ENCODE assay signal across 10 cellular contexts in the genomic region with DNA sequence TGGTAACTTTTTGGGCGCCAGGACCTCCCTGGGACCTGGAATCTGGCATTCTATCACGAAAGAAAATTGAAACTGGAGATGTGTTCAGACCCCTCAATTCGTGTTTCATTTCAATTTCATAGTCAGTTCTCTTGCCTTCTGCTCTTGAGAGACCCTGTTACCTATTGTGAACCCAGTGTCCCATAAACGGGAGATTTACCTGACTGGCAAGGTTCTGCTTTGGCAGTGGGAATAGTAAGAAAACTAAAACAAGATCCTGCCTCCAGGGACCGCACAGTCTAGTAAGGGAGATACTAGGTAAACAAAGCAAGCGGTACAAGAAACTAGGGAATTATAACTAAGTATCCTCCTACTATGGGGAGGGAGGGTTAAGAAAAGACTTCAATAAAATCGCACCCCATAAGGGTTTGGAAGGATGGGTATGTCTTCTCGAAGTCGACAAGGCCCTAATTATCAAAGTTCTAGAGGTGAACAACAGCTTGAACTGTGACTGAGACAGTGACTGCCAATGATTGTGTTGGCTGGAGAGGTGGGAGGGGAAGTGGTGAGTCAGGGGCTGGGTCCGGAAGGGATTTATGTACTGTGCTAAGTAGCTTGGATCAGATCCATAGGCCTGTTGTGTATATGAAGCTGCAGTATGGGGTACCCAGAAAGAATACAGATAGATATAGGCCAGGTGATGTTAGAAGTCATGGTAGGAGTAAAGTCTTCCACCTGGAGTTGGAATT. TPM values are rescaled to one million over a fixed set of nuclear protein-coding genes. Genes with fewer than 3 reads are reported as not detected.
DNase-seq lines count a peak whose midpoint lies in the region; ATAC-seq and TF ChIP-seq lines count a peak whose summit lies in the region.
"Had no signal": no experiment of that assay in that cellular context is flagged by ENCODE, and none has a peak within 500 bp of the region (broad histone marks: within the 10 kb centered on the region; RNA-seq: fewer than 3 reads in every experiment).

No MANE protein-coding gene starts in this region.

- WGBS in stomach, 5 donors = 27 to 44% (median 39%) methylated on average over 10 of the region's 10 CpGs

- H3K27ac ChIP-seq in colonic mucosa (peak overlapping the region; percentile 37), stomach (peak overlapping the region in 4 of 5 donors; percentile 61 to 82 (median 80))

- no peaks in the 10 kb centered on the region for H3K9me3 ChIP-seq in colonic mucosa
- no peaks in the 10 kb centered on the region for H3K9me3 ChIP-seq in stomach

- H3K9ac ChIP-seq in colonic mucosa (ENCODE audit: low read depth in 2 of 2, low read length in 2 of 2) = peak overlapping the region in 1 of 2 donors; percentile 16

- CTCF ChIA-PET in activated CD4-positive, alpha-beta memory T cell treated with anti-CD3 and anti-CD28 coated beads for 36 hours (lab: Charles Lee) = no interaction called here

- H3K36me3 Mint-ChIP-seq in activated CD4-positive, alpha-beta memory T cell treated with anti-CD3 and anti-CD28 coated beads for 36 hours = no peaks in the 10 kb centered on the region

- H3K4me3 ChIP-seq in colonic mucosa (peak overlapping the region; percentile 24), stomach (peak overlapping the region; percentile 50 to 61 (median 52))

- no peak for TF ChIP-seq EP300 in stomach (IDR thresholded peaks at IDR 0.05)

- H3K36me3 ChIP-seq in colonic mucosa (no peaks in the 10 kb centered on the region), stomach (no peaks in the 10 kb centered on the region)

- H3K4me3 Mint-ChIP-seq in activated CD4-positive, alpha-beta memory T cell treated with anti-CD3 and anti-CD28 coated beads for 36 hours = no peak overlapping the region

- peaks cover 17% of the 10 kb centered on the region for H3K27me3 Mint-ChIP-seq in activated CD4-positive, alpha-beta memory T cell treated with anti-CD3 and anti-CD28 coated beads for 36 hours

- H3K4me1 ChIP-seq in colonic mucosa = no peaks in the 10 kb centered on the region
- H3K4me1 ChIP-seq in stomach = peaks cover 0 to 26% (median 9%) of the 10 kb centered on the region in 4 donors

- intact Hi-C loops in colonic mucosa (cut with DNase I) (no loop called here), stomach (cut with DNase I; ENCODE audit: low total_unique reads) (no loop called here)
- intact Hi-C loops in activated CD4-positive, alpha-beta memory T cell treated with anti-CD3 and anti-CD28 coated beads for 36 hours (cut with micrococcal nuclease) = no loop called here

- ATAC-seq in HG03354 (IDR thresholded peaks at IDR 0.05; ENCODE audit: poor library complexity, severe bottlenecking, unreplicated experiment) = no peak

- H3K4me1 Mint-ChIP-seq in activated CD4-positive, alpha-beta memory T cell treated with anti-CD3 and anti-CD28 coated beads for 36 hours (ENCODE audit: low read depth) = no peaks in the 10 kb centered on the region

- no peak for TF ChIP-seq POLR2A in stomach (IDR thresholded peaks at IDR 0.05)

- POLR2A ChIA-PET in activated CD4-positive, alpha-beta memory T cell treated with anti-CD3 and anti-CD28 coated beads for 36 hours (lab: Charles Lee) = no interaction called here

- no peak overlapping the region for H3K27ac Mint-ChIP-seq in activated CD4-positive, alpha-beta memory T cell treated with anti-CD3 and anti-CD28 coated beads for 36 hours

- peak; percentile 65 for DNase-seq in HT1080 (ENCODE audit: low read depth)
- DNase-seq in colonic mucosa = no peak
- DNase-seq in kidney glomerular epithelial cell (lab: John Stamatoyannopoulos, UW) = peak; percentile 14
- DNase-seq in stomach = no peak
- DNase-seq in activated CD4-positive, alpha-beta memory T cell treated with anti-CD3 and anti-CD28 coated beads for 36 hours = no peak
- DNase-seq in NCI-H526 treated with DMSO at 0.1 percent for 48 hours (lab: John Stamatoyannopoulos, UW) = no peak
- no peak for DNase-seq in NCI-H1048 (lab: John Stamatoyannopoulos, UW)
- DNase-seq: MM.1S; stimulated activated CD4-positive, alpha-beta T cell treated with anti-CD3 and anti-CD28 coated beads, Interleukin-1b, Interleukin-23, amount 100 ng/mL, for 48 hours had no signal

- no peak for TF ChIP-seq CTCF in colonic mucosa (IDR thresholded peaks at IDR 0.05)
- no peak for TF ChIP-seq CTCF in stomach (IDR thresholded peaks at IDR 0.05)

- peaks cover 10% of the 10 kb centered on the region for H3K9me3 Mint-ChIP-seq in activated CD4-positive, alpha-beta memory T cell treated with anti-CD3 and anti-CD28 coated beads for 36 hours

- H3K27me3 ChIP-seq in colonic mucosa (no peaks in the 10 kb centered on the region), stomach (peaks cover 0 to 18% (median 10%) of the 10 kb centered on the region in 3 donors)

RNA-seq across cellular contexts. Expression of gene ACSS3, which starts 0.8 kb away (rescaled TPM):
- total RNA-seq in HT1080 (2014; rRNA removed; shearing (Covaris generic)) = not detected in 2 replicates
- polyA plus RNA-seq in HT1080 (2015; cell fraction: cytosol; rRNA removed) = not detected in 2 replicates
- polyA plus RNA-seq in HT1080 (2015; cell fraction: nucleus; rRNA removed) = 0.08 TPM in 1 of 2 replicates, not detected in the other
- total RNA-seq in colonic mucosa (1 to 10 TPM in 1 of 2 donors, under 1 TPM in 1; 0.77 to 1.6 TPM), stomach (10 to 100 TPM in 3 of 5 donors, 1 to 10 TPM in 2; 1.8 to 28.5 (median 10.1) TPM)
- 1 to 10 TPM in 2 of 3 donors, under 1 TPM in 1; 0.73 to 4.0 (median 4.0) TPM for polyA plus RNA-seq in stomach
- not detected for total RNA-seq in activated CD4-positive, alpha-beta memory T cell treated with anti-CD3 and anti-CD28 coated beads for 36 hours

Comparison
In these comparisons a context has a peak if more than half of its experiments do, and no peak if none do; other contexts are left out.
1. DNase-seq: peak in HT1080 (single experiment) and kidney glomerular epithelial cell (single experiment); none in colonic mucosa (single experiment), stomach (single experiment), activated CD4-positive, alpha-beta memory T cell treated with anti-CD3 and anti-CD28 coated beads for 36 hours (single experiment), NCI-H526 treated with DMSO at 0.1 percent for 48 hours (single experiment) and NCI-H1048 (single experiment).